Comparison of ENCODE assay signal across 11 cellular contexts in genomic region chr20:61436674-61437279, GRCh38.
DNase-seq lines count a peak whose midpoint lies in the region; ATAC-seq and TF ChIP-seq lines count a peak whose summit lies in the region.
"Had no signal": no experiment of that assay in that cellular context is flagged by ENCODE, and none has a peak within 500 bp of the region (broad histone marks: within the 10 kb centered on the region; RNA-seq: fewer than 3 reads in every experiment).

No MANE protein-coding gene starts in this region.

- H3K9me3 ChIP-seq in HUES64 (ENCODE audit: insufficient read depth, low read depth, low read length) (no peaks in the 10 kb centered on the region), ectodermal cell (ENCODE audit: control insufficient read depth, low read length) (no peaks in the 10 kb centered on the region), mesodermal cell (ENCODE audit: control insufficient read depth, low read length) (no peaks in the 10 kb centered on the region)

- under 1% methylated on average over 8 of the region's 8 CpGs for WGBS in HUES64
- WGBS in ectodermal cell, 2 experiments: 0 to 1% methylated on average over 8 of the region's 8 CpGs
- 0 to 1% methylated on average over 4 to 5 of the region's 8 CpGs for WGBS in mesodermal cell (ENCODE audit: insufficient coverage in 2 of 2), 2 experiments

- ATAC-seq in GM21526 (IDR thresholded peaks at IDR 0.05; ENCODE audit: low FRiP score, unreplicated experiment) (no peak), GM18873 (IDR thresholded peaks at IDR 0.05; ENCODE audit: low FRiP score, unreplicated experiment) (no peak)

- H3K27ac ChIP-seq in HUES64 (ENCODE audit: low read depth, low read length): peak overlapping the region; percentile 97
- H3K27ac ChIP-seq in ectodermal cell (ENCODE audit: insufficient read depth, low read depth, low read length, poor library complexity, severe bottlenecking): peak overlapping the region; percentile 100
- H3K27ac ChIP-seq in mesodermal cell (ENCODE audit: low read depth, low read length, severe bottlenecking): peak overlapping the region; percentile 98
- H3K27ac ChIP-seq: WERI-Rb-1 had no signal

- H3K4me1 ChIP-seq in HUES64 (ENCODE audit: insufficient read depth, low read length) (peaks cover 71% of the 10 kb centered on the region), ectodermal cell (ENCODE audit: control insufficient read depth, insufficient read depth, low read length) (peaks cover 65% of the 10 kb centered on the region), mesodermal cell (ENCODE audit: control insufficient read depth, insufficient read depth, low read length, poor library complexity, severe bottlenecking) (peaks cover 50% of the 10 kb centered on the region)

- peak overlapping the region; percentile 89 for H3K9ac ChIP-seq in HUES64 (ENCODE audit: low read depth, low read length)

- TF ChIP-seq CTCF in AG09319 (IDR thresholded peaks at IDR 0.05; ENCODE audit: low read depth, low read length): peak; percentile 0; the same call in 1 of the 2 replicates

- DNase-seq in AG09319 (ENCODE audit: extremely low read depth, low read depth) (no peak), GDM1 (lab: John Stamatoyannopoulos, UW) (no peak), NCI-H128 (lab: John Stamatoyannopoulos, UW; ENCODE audit: unreplicated experiment) (no peak)
- DNase-seq: CD8-positive, alpha-beta memory T cell; NCI-H510A; WERI-Rb-1 had no signal

- H3K27me3 ChIP-seq in HUES64 (ENCODE audit: insufficient read depth, low read length) (no peaks in the 10 kb centered on the region), ectodermal cell (ENCODE audit: control insufficient read depth, insufficient read depth, low read length, poor library complexity, severe bottlenecking) (no peaks in the 10 kb centered on the region)

- peak overlapping the region; percentile 28 for H3K4me3 ChIP-seq in HUES64 (ENCODE audit: low read length)
- no peak overlapping the region for H3K4me3 ChIP-seq in ectodermal cell (ENCODE audit: insufficient read depth, low read depth, low read length)
- no peak overlapping the region for H3K4me3 ChIP-seq in mesodermal cell (ENCODE audit: extremely low read depth, insufficient read depth, low read length, poor library complexity, severe bottlenecking)

- no peaks in the 10 kb centered on the region for H3K36me3 ChIP-seq in HUES64 (ENCODE audit: insufficient read depth, low read length)
- no peaks in the 10 kb centered on the region for H3K36me3 ChIP-seq in ectodermal cell (ENCODE audit: control insufficient read depth, insufficient read depth, low read length)
- H3K36me3 ChIP-seq in mesodermal cell (ENCODE audit: control insufficient read depth, insufficient read depth, low read length): no peaks in the 10 kb centered on the region
- H3K36me3 ChIP-seq: WERI-Rb-1 had no signal
